In the genomic region with DNA sequence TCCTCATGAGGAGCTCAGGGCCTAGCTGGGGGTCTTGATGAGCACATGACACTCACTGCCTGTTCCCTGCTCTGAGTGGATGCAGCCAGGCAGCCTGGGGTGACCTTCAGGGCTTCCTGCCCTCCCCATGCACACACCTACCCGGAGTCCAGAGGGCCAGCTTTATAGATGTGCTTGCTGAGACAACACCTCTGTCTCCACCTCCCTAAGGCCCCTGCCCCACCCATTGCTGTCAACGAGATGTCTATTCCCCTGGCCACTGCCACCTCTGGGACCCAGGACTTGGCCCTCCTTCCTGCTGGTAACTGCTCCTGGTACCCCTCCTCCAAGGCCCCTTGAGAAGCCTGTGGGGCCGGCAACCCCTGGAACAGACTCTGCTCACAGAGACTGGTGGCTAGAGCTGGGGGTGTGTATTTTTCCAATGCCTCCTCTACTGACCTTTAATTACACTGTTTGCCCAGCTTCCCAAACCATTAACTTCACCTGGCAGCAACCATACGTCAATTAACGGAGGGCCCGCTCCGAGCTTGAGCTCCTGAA, we compare ENCODE assay signal across 17 cellular contexts.
A peak's percentile ranks its signal among the peaks of the same experiment; 100 is the strongest.
DNase-seq lines count a peak whose midpoint lies in the region; ATAC-seq and TF ChIP-seq lines count a peak whose summit lies in the region.
"Had no signal": no experiment of that assay in that cellular context is flagged by ENCODE, and none has a peak within 500 bp of the region (broad histone marks: within the 10 kb centered on the region; RNA-seq: fewer than 3 reads in every experiment).

No MANE protein-coding gene starts in this region.

- intact Hi-C loops in colonic mucosa (cut with DNase I) (no loop called here), mucosa of descending colon (cut with DNase I, micrococcal nuclease) (no loop called here), lower leg skin (cut with DNase I; ENCODE audit: low total_unique reads) (no loop called here)

- 91 to 100% methylated on average over 1 to 7 of the region's 7 CpGs for WGBS in endodermal cell (ENCODE audit: insufficient coverage in 1 of 2, insufficient read length in 1 of 2), 2 experiments
- 86 to 92% methylated on average over 7 of the region's 7 CpGs for WGBS in lower leg skin, 2 donors

- H3K9me3 ChIP-seq in colonic mucosa (no peaks in the 10 kb centered on the region), mucosa of descending colon (no peaks in the 10 kb centered on the region), endodermal cell (ENCODE audit: control insufficient read depth, low read length) (no peaks in the 10 kb centered on the region)

- no peak overlapping the region for H3K4me3 ChIP-seq in colonic mucosa
- no peak overlapping the region for H3K4me3 ChIP-seq in mucosa of descending colon
- no peak overlapping the region for H3K4me3 ChIP-seq in endodermal cell (ENCODE audit: low read length)
- no peak overlapping the region for H3K4me3 ChIP-seq in lower leg skin (ENCODE audit: low read depth, poor library complexity, severe bottlenecking)
- H3K4me3 ChIP-seq: GM23248, SK-N-MC had no signal

- H3K27ac ChIP-seq in colonic mucosa: no peak overlapping the region
- no peak overlapping the region for H3K27ac ChIP-seq in endodermal cell (ENCODE audit: low read depth, low read length)
- H3K27ac ChIP-seq: GM23248, SK-N-MC had no signal

- H3K4me1 ChIP-seq in colonic mucosa (no peaks in the 10 kb centered on the region), mucosa of descending colon (ENCODE audit: low read depth) (no peaks in the 10 kb centered on the region), endodermal cell (ENCODE audit: control insufficient read depth, insufficient read depth, low read length) (peaks cover 9% of the 10 kb centered on the region)

- TF ChIP-seq CTCF in colonic mucosa (IDR thresholded peaks at IDR 0.05) (no peak), mucosa of descending colon (IDR thresholded peaks at IDR 0.05) (no peak), endodermal cell (conservative IDR thresholded peaks at IDR 0.05) (no peak), lower leg skin (IDR thresholded peaks at IDR 0.05) (no peak)

- ATAC-seq in mucosa of descending colon: peak; percentile 90
- ATAC-seq: activated naive CD8-positive, alpha-beta T cell treated with anti-CD3 and anti-CD28 coated beads, Interleukin-2, amount 50 U/mL, for 24 hours had no signal

- H3K36me3 ChIP-seq in colonic mucosa (no peaks in the 10 kb centered on the region), mucosa of descending colon (ENCODE audit: low read depth) (no peaks in the 10 kb centered on the region), endodermal cell (ENCODE audit: control insufficient read depth, insufficient read depth, low read length) (no peaks in the 10 kb centered on the region)

- no peaks in the 10 kb centered on the region for H3K9me3 Mint-ChIP-seq in endodermal cell
- H3K9me3 Mint-ChIP-seq: activated naive CD8-positive, alpha-beta T cell treated with anti-CD3 and anti-CD28 coated beads, Interleukin-2, amount 50 U/mL, for 24 hours; CD4-positive, alpha-beta T cell; neural crest cell; stimulated activated naive CD8-positive, alpha-beta T cell treated with anti-CD3 and anti-CD28 coated beads, Interleukin-15, Interleukin-2, amounts not matched to agents 100 ng/mL and 50 ng/mL, for 24 hours had no signal

- peaks cover 8% of the 10 kb centered on the region for H3K4me1 Mint-ChIP-seq in endodermal cell
- H3K4me1 Mint-ChIP-seq: activated naive CD8-positive, alpha-beta T cell treated with anti-CD3 and anti-CD28 coated beads, Interleukin-2, amount 50 U/mL, for 24 hours; neural crest cell had no signal

- DNase-seq in COLO668 (lab: John Stamatoyannopoulos, UW; ENCODE audit: unreplicated experiment) (peak; percentile 40), NCI-H69 (lab: John Stamatoyannopoulos, UW) (peak; percentile 82), colonic mucosa (peak; percentile 43), mucosa of descending colon (peak in 2 of 3 donors; percentile 52 to 62), occipital lobe (lab: John Stamatoyannopoulos, UW) (no peak), endodermal cell (no peak), lower leg skin (ENCODE audit: low spot score in 2 of 2) (no peak)
- no peak for DNase-seq in activated effector memory CD4-positive, alpha-beta T cell treated with Interleukin-2 at 50 U/mL for 16 hours
- DNase-seq: activated CD4-positive, CD25-positive, alpha-beta regulatory T cell treated with anti-CD3 and anti-CD28 coated beads, Interleukin-2, amount 50 U/mL, for 72 hours; activated naive CD8-positive, alpha-beta T cell treated with anti-CD3 and anti-CD28 coated beads, Interleukin-2, amount 50 U/mL, for 24 hours; CD4-positive, alpha-beta T cell; GM23248; hippocampal formation; NCI-H446 treated with DMSO at 0.1 percent for 48 hours had no signal

- H3K4me3 Mint-ChIP-seq in endodermal cell: no peak overlapping the region
- H3K4me3 Mint-ChIP-seq: activated naive CD8-positive, alpha-beta T cell treated with anti-CD3 and anti-CD28 coated beads, Interleukin-2, amount 50 U/mL, for 24 hours; CD4-positive, alpha-beta T cell; neural crest cell; stimulated activated naive CD8-positive, alpha-beta T cell treated with anti-CD3 and anti-CD28 coated beads, Interleukin-15, Interleukin-2, amounts not matched to agents 100 ng/mL and 50 ng/mL, for 24 hours had no signal

- no peak overlapping the region for H3K9ac ChIP-seq in colonic mucosa (ENCODE audit: low read depth in 2 of 2, low read length in 2 of 2)
- H3K9ac ChIP-seq in endodermal cell (ENCODE audit: extremely low read depth, low read length, poor library complexity, severe bottlenecking): no peak overlapping the region
- H3K9ac ChIP-seq: GM23248 had no signal

- no peak overlapping the region for H3K27ac Mint-ChIP-seq in endodermal cell
- H3K27ac Mint-ChIP-seq: activated naive CD8-positive, alpha-beta T cell treated with anti-CD3 and anti-CD28 coated beads, Interleukin-2, amount 50 U/mL, for 24 hours; CD4-positive, alpha-beta T cell; stimulated activated naive CD8-positive, alpha-beta T cell treated with anti-CD3 and anti-CD28 coated beads, Interleukin-15, Interleukin-2, amounts not matched to agents 100 ng/mL and 50 ng/mL, for 24 hours had no signal

- H3K27me3 ChIP-seq in colonic mucosa: no peaks in the 10 kb centered on the region
- no peaks in the 10 kb centered on the region for H3K27me3 ChIP-seq in endodermal cell (ENCODE audit: control insufficient read depth, insufficient read depth, low read length, poor library complexity, severe bottlenecking)

- no peaks in the 10 kb centered on the region for H3K27me3 Mint-ChIP-seq in endodermal cell (ENCODE audit: insufficient read depth)
- H3K27me3 Mint-ChIP-seq: activated naive CD8-positive, alpha-beta T cell treated with anti-CD3 and anti-CD28 coated beads, Interleukin-2, amount 50 U/mL, for 24 hours; CD4-positive, alpha-beta T cell; stimulated activated naive CD8-positive, alpha-beta T cell treated with anti-CD3 and anti-CD28 coated beads, Interleukin-15, Interleukin-2, amounts not matched to agents 100 ng/mL and 50 ng/mL, for 24 hours had no signal

- no peak for TF ChIP-seq POLR2A in lower leg skin (IDR thresholded peaks at IDR 0.05)

- peaks cover 2% of the 10 kb centered on the region for H3K36me3 Mint-ChIP-seq in endodermal cell (ENCODE audit: low read depth)

Comparison
In these comparisons a context has a peak if more than half of its experiments do, and no peak if none do; other contexts are left out.
1. DNase-seq: peak in COLO668 (single experiment), NCI-H69 (single experiment), colonic mucosa (single experiment) and mucosa of descending colon (2 of 3); none in occipital lobe (single experiment), endodermal cell (single experiment), lower leg skin (0 of 2) and activated effector memory CD4-positive, alpha-beta T cell treated with Interleukin-2 at 50 U/mL for 16 hours (single experiment).